Comparison of ENCODE assay signal across 1 cellular context in genomic region chr16:8868272-8869211, GRCh38.
TF ChIP-seq lines count a peak whose summit lies in the region.

CARHSP1 (minus strand) TSS chr16:8869006; CDS start chr16:8859328, 9,678 bp downstream.

TF ChIP-seq in HepG2, 621 proteins besides CTCF, POLR2A, EP300 and RAD21 (continued from another document and continues in another):
- no peak for TF ChIP-seq HOXA5 (CRISPR knock-in tag; IDR thresholded peaks at IDR 0.05)
- TF ChIP-seq RORA (CRISPR knock-in tag; IDR thresholded peaks at IDR 0.05): no peak
- no peak for TF ChIP-seq PAWR (CRISPR knock-in tag; IDR thresholded peaks at IDR 0.05; ENCODE audit: borderline replicate concordance)
- TF ChIP-seq SMYD3 (CRISPR knock-in tag; IDR thresholded peaks at IDR 0.05): no peak
- no peak for TF ChIP-seq ZEB1 (IDR thresholded peaks at IDR 0.05; ENCODE audit: insufficient replicate concordance, low read depth)
- TF ChIP-seq PBX3 (CRISPR knock-in tag; IDR thresholded peaks at IDR 0.05; ENCODE audit: borderline replicate concordance): no peak
- TF ChIP-seq ZBED4 (CRISPR knock-in tag; IDR thresholded peaks at IDR 0.05; ENCODE audit: borderline replicate concordance): no peak; the same call in 1 of the 2 replicates
- TF ChIP-seq ZNF576 (CRISPR knock-in tag; IDR thresholded peaks at IDR 0.05): no peak
- no peak for TF ChIP-seq PAF1 (CRISPR knock-in tag; IDR thresholded peaks at IDR 0.05)
- no peak; the same call in 1 of the 2 replicates for TF ChIP-seq ZSCAN22 (CRISPR knock-in tag; IDR thresholded peaks at IDR 0.05)
- peak; percentile 67 for TF ChIP-seq MED8 (CRISPR knock-in tag; IDR thresholded peaks at IDR 0.05; ENCODE audit: insufficient replicate concordance)
- TF ChIP-seq THRA (CRISPR knock-in tag; IDR thresholded peaks at IDR 0.05; ENCODE audit: borderline replicate concordance): 0 out of 2 replicates have a peak, but pooled peaks have one; percentile 20
- TF ChIP-seq GLI4 (CRISPR knock-in tag; IDR thresholded peaks at IDR 0.05; ENCODE audit: borderline replicate concordance): no peak
- TF ChIP-seq THYN1 (CRISPR knock-in tag; IDR thresholded peaks at IDR 0.05; ENCODE audit: borderline replicate concordance, low read depth): no peak
- peak; percentile 28 for TF ChIP-seq ISL2 (CRISPR knock-in tag; IDR thresholded peaks at IDR 0.05)
- TF ChIP-seq MZF1 (CRISPR knock-in tag; IDR thresholded peaks at IDR 0.05; ENCODE audit: borderline replicate concordance): no peak
- TF ChIP-seq ZBTB21 (CRISPR knock-in tag; IDR thresholded peaks at IDR 0.05): no peak
- no peak; the same call in 1 of the 2 replicates for TF ChIP-seq ZNF275 (CRISPR knock-in tag; IDR thresholded peaks at IDR 0.05; ENCODE audit: borderline replicate concordance)
- TF ChIP-seq HNF1B (CRISPR knock-in tag; IDR thresholded peaks at IDR 0.05): peak; percentile 73; the same call in 1 of the 2 replicates
- TF ChIP-seq NFKBIZ (CRISPR knock-in tag; IDR thresholded peaks at IDR 0.05): 0 out of 2 replicates have a peak, but pooled peaks have one; percentile 28
- peak; percentile 75; the same call in 1 of the 2 replicates for TF ChIP-seq HMGXB3 (CRISPR knock-in tag; IDR thresholded peaks at IDR 0.05; ENCODE audit: borderline replicate concordance)
- peak; percentile 51; the same call in 1 of the 2 replicates for TF ChIP-seq GZF1 (CRISPR knock-in tag; IDR thresholded peaks at IDR 0.05)
- no peak for TF ChIP-seq CEBPZ (IDR thresholded peaks at IDR 0.05; ENCODE audit: low read length)
- no peak for TF ChIP-seq STAT5B (CRISPR knock-in tag; IDR thresholded peaks at IDR 0.05)
- 0 out of 2 replicates have a peak, but pooled peaks have one; percentile 31 for TF ChIP-seq ZIK1 (CRISPR knock-in tag; IDR thresholded peaks at IDR 0.05; ENCODE audit: borderline replicate concordance, low read depth)
- TF ChIP-seq BORCS8-MEF2B (CRISPR knock-in tag; IDR thresholded peaks at IDR 0.05): peak; percentile 80; the same call in 1 of the 2 replicates
- peak; percentile 72 for TF ChIP-seq SALL1 (CRISPR knock-in tag; IDR thresholded peaks at IDR 0.05)
- TF ChIP-seq RNF2 (conservative IDR thresholded peaks at IDR 0.05; ENCODE audit: low read depth): no peak
- no peak for TF ChIP-seq ZNF850 (CRISPR knock-in tag; conservative IDR thresholded peaks at IDR 0.05)
- no peak for TF ChIP-seq PCBP2 (optimal IDR thresholded peaks at IDR 0.05; ENCODE audit: low read depth, low read length, poor library complexity, severe bottlenecking)
- no peak for TF ChIP-seq ZNF839 (CRISPR knock-in tag; IDR thresholded peaks at IDR 0.05; ENCODE audit: borderline replicate concordance)
- no peak for TF ChIP-seq PREB (CRISPR knock-in tag; IDR thresholded peaks at IDR 0.05)
- TF ChIP-seq ZNF10 (CRISPR knock-in tag; IDR thresholded peaks at IDR 0.05; ENCODE audit: borderline replicate concordance, low read depth): no peak
- TF ChIP-seq RNF219 (CRISPR knock-in tag; IDR thresholded peaks at IDR 0.05): no peak
